Comparison of ENCODE assay signal across 8 cellular contexts in the genomic region with DNA sequence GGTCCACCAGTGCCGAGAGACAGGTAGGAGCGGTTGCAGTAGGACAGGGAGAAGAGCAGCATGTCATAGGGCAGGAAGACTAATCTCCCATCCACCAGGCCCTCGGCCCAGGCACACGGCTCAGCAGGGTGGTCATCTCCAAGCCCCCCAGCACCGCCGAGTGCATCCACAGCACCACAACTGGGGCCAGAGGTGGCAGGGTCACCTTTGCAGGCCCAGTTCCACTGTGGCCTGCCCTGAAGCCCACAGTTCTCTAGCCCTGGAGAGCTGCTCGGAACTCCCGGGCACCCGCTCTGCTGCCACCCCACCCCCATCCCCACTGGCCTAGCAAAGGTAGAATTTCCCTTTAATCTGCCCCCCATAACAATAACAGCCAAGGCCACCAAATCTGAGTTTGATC.
"Had no signal": no experiment of that assay in that cellular context is flagged by ENCODE, and none has a peak within 500 bp of the region (broad histone marks: within the 10 kb centered on the region; RNA-seq: fewer than 3 reads in every experiment).

No MANE protein-coding gene starts in this region.

- DNase-seq: GM23248, GOT3, H9, HCEC 1CT, HFFc6 had no signal

- H3K27ac Mint-ChIP-seq: GM23338, HFFc6 had no signal

- H2AFZ ChIP-seq: GM23248, GM23338 had no signal

- H3K27ac ChIP-seq: GM23248 had no signal

- H3K9ac ChIP-seq: GM23248 had no signal

- H3K4me1 ChIP-seq: HAP-1 had no signal

- H3K4me3 ChIP-seq: GM23248, GM23338, HAP-1 had no signal

- H3K9me3 Mint-ChIP-seq: GM23338, H9, HFFc6 had no signal

- H3K36me3 ChIP-seq: HAP-1 had no signal

- H3K4me2 ChIP-seq: GM23338 had no signal

- H3K9me3 ChIP-seq: HAP-1 had no signal

- H3K4me3 Mint-ChIP-seq: GM23338, H9, HFFc6 had no signal

- ATAC-seq: GM23338, HCT116 had no signal
